1 cellular context compared by ENCODE assay signal in the genomic region with DNA sequence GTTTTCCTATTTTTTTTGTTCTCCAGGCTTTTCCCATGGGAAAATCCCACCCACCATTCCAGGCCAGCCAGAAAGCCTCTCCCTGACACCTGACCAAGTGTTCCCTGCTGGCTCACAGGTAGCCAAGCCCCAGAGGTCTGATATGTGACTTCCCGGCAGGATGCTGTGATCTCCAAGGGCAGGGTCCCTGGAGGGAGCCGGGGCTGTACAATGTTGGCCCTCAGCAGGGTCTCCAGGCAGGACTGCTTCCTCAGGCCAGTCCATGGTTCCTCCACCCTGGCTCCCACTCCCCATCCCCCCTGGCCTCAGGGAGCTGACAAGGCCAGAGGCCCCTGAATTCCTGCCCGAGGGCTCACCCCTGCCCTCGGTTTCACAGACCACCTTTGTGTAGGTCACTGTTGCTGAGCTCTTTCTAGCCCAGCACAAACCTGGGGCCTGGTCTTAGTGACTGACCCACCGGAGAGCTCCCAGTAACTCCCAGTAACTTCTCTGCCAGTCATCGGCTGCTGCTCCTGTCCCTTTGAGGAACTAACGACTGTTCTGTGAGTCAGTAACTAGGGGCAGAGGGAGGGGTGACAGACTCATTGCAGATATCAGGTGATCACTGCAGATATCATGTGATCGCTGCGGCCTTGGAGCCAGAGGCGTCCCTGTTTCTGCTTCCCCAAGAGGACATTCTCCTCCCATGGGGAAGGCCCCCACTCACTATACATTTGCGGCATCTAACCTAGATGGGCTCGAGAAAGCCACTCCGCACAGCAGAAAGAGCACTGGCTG.
TF ChIP-seq lines count a peak whose summit lies in the region.

No MANE protein-coding gene starts in this region.

TF ChIP-seq in HepG2, 621 proteins besides CTCF, POLR2A, EP300 and RAD21 (continued from another document and continues in another):
- TF ChIP-seq, protein P1, sequence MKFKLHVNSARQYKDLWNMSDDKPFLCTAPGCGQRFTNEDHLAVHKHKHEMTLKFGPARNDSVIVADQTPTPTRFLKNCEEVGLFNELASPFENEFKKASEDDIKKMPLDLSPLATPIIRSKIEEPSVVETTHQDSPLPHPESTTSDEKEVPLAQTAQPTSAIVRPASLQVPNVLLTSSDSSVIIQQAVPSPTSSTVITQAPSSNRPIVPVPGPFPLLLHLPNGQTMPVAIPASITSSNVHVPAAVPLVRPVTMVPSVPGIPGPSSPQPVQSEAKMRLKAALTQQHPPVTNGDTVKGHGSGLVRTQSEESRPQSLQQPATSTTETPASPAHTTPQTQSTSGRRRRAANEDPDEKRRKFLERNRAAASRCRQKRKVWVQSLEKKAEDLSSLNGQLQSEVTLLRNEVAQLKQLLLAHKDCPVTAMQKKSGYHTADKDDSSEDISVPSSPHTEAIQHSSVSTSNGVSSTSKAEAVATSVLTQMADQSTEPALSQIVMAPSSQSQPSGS (CRISPR knock-in tag; IDR thresholded peaks at IDR 0.05): 0 out of 2 replicates have a peak, but pooled peaks have one; percentile 10
- TF ChIP-seq, protein P2, sequence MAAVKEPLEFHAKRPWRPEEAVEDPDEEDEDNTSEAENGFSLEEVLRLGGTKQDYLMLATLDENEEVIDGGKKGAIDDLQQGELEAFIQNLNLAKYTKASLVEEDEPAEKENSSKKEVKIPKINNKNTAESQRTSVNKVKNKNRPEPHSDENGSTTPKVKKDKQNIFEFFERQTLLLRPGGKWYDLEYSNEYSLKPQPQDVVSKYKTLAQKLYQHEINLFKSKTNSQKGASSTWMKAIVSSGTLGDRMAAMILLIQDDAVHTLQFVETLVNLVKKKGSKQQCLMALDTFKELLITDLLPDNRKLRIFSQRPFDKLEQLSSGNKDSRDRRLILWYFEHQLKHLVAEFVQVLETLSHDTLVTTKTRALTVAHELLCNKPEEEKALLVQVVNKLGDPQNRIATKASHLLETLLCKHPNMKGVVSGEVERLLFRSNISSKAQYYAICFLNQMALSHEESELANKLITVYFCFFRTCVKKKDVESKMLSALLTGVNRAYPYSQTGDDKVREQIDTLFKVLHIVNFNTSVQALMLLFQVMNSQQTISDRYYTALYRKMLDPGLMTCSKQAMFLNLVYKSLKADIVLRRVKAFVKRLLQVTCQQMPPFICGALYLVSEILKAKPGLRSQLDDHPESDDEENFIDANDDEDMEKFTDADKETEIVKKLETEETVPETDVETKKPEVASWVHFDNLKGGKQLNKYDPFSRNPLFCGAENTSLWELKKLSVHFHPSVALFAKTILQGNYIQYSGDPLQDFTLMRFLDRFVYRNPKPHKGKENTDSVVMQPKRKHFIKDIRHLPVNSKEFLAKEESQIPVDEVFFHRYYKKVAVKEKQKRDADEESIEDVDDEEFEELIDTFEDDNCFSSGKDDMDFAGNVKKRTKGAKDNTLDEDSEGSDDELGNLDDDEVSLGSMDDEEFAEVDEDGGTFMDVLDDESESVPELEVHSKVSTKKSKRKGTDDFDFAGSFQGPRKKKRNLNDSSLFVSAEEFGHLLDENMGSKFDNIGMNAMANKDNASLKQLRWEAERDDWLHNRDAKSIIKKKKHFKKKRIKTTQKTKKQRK (IDR thresholded peaks at IDR 0.05; ENCODE audit: low read length): no peak
- TF ChIP-seq NFKB2 (CRISPR knock-in tag; IDR thresholded peaks at IDR 0.05; ENCODE audit: borderline replicate concordance) (peak; percentile 39; the same call in 1 of the 2 replicates), KDM5B (CRISPR knock-in tag; IDR thresholded peaks at IDR 0.05; ENCODE audit: borderline replicate concordance) (no peak; the same call in 1 of the 2 replicates), KDM2A (CRISPR knock-in tag; IDR thresholded peaks at IDR 0.05; ENCODE audit: borderline replicate concordance, low read depth) (peak; percentile 59; the same call in 1 of the 2 replicates), ZNF34 (CRISPR knock-in tag; IDR thresholded peaks at IDR 0.05; ENCODE audit: borderline replicate concordance) (no peak), KLF11 (CRISPR knock-in tag; IDR thresholded peaks at IDR 0.05) (no peak), LCORL (IDR thresholded peaks at IDR 0.05) (no peak), LCORL (CRISPR knock-in tag; IDR thresholded peaks at IDR 0.05) (peak; percentile 23; the same call in 1 of the 2 replicates), ZKSCAN1 (IDR thresholded peaks at IDR 0.05; ENCODE audit: low read length) (no peak), ZNF703 (CRISPR knock-in tag; IDR thresholded peaks at IDR 0.05; ENCODE audit: borderline replicate concordance) (no peak), ZNF816 (CRISPR knock-in tag; IDR thresholded peaks at IDR 0.05; ENCODE audit: borderline replicate concordance) (no peak), ZNF557 (CRISPR knock-in tag; IDR thresholded peaks at IDR 0.05) (no peak), AHR (CRISPR knock-in tag; IDR thresholded peaks at IDR 0.05) (0 out of 2 replicates have a peak, but pooled peaks have one; percentile 7), ZNF546 (CRISPR knock-in tag; conservative IDR thresholded peaks at IDR 0.05) (no peak), RARG (CRISPR knock-in tag; IDR thresholded peaks at IDR 0.05; ENCODE audit: low read depth) (no peak), GFI1 (CRISPR knock-in tag; IDR thresholded peaks at IDR 0.05; ENCODE audit: borderline replicate concordance) (no peak), ARNT2 (CRISPR knock-in tag; IDR thresholded peaks at IDR 0.05; ENCODE audit: low read depth) (peak; percentile 13; the same call in 1 of the 2 replicates), MTA1 (CRISPR knock-in tag; IDR thresholded peaks at IDR 0.05; ENCODE audit: borderline replicate concordance) (no peak), IKZF1 (IDR thresholded peaks at IDR 0.05) (no peak), ZNF720 (CRISPR knock-in tag; IDR thresholded peaks at IDR 0.05) (no peak), YEATS4 (CRISPR knock-in tag; IDR thresholded peaks at IDR 0.05; ENCODE audit: borderline replicate concordance) (no peak), ZNF20 (CRISPR knock-in tag; IDR thresholded peaks at IDR 0.05) (no peak), TEAD3 (CRISPR knock-in tag; optimal IDR thresholded peaks at IDR 0.05; ENCODE audit: borderline replicate concordance) (peak; percentile 18), TCF7L2 (IDR thresholded peaks at IDR 0.05; ENCODE audit: low read depth, low read length) (no peak), ERF (CRISPR knock-in tag; IDR thresholded peaks at IDR 0.05) (0 out of 2 replicates have a peak, but pooled peaks have one; percentile 61), NCOA2 (CRISPR knock-in tag; IDR thresholded peaks at IDR 0.05) (peak; percentile 14; the same call in 1 of the 2 replicates), PHF5A (CRISPR knock-in tag; IDR thresholded peaks at IDR 0.05; ENCODE audit: low read depth, unreplicated experiment) (peak; percentile 54), NBN (conservative IDR thresholded peaks at IDR 0.05) (no peak), GLI4 (CRISPR knock-in tag; IDR thresholded peaks at IDR 0.05; ENCODE audit: borderline replicate concordance) (0 out of 2 replicates have a peak, but pooled peaks have one; percentile 66), ZNF619 (CRISPR knock-in tag; IDR thresholded peaks at IDR 0.05) (no peak), ZBTB8A (CRISPR knock-in tag; IDR thresholded peaks at IDR 0.05; ENCODE audit: borderline replicate concordance, low read depth) (no peak)
- TF ChIP-seq, protein P3, sequence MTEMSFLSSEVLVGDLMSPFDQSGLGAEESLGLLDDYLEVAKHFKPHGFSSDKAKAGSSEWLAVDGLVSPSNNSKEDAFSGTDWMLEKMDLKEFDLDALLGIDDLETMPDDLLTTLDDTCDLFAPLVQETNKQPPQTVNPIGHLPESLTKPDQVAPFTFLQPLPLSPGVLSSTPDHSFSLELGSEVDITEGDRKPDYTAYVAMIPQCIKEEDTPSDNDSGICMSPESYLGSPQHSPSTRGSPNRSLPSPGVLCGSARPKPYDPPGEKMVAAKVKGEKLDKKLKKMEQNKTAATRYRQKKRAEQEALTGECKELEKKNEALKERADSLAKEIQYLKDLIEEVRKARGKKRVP (CRISPR knock-in tag; IDR thresholded peaks at IDR 0.05): no peak
- TF ChIP-seq, protein P4, sequence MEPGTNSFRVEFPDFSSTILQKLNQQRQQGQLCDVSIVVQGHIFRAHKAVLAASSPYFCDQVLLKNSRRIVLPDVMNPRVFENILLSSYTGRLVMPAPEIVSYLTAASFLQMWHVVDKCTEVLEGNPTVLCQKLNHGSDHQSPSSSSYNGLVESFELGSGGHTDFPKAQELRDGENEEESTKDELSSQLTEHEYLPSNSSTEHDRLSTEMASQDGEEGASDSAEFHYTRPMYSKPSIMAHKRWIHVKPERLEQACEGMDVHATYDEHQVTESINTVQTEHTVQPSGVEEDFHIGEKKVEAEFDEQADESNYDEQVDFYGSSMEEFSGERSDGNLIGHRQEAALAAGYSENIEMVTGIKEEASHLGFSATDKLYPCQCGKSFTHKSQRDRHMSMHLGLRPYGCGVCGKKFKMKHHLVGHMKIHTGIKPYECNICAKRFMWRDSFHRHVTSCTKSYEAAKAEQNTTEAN (CRISPR knock-in tag; conservative IDR thresholded peaks at IDR 0.05): no peak
- TF ChIP-seq, protein P5, sequence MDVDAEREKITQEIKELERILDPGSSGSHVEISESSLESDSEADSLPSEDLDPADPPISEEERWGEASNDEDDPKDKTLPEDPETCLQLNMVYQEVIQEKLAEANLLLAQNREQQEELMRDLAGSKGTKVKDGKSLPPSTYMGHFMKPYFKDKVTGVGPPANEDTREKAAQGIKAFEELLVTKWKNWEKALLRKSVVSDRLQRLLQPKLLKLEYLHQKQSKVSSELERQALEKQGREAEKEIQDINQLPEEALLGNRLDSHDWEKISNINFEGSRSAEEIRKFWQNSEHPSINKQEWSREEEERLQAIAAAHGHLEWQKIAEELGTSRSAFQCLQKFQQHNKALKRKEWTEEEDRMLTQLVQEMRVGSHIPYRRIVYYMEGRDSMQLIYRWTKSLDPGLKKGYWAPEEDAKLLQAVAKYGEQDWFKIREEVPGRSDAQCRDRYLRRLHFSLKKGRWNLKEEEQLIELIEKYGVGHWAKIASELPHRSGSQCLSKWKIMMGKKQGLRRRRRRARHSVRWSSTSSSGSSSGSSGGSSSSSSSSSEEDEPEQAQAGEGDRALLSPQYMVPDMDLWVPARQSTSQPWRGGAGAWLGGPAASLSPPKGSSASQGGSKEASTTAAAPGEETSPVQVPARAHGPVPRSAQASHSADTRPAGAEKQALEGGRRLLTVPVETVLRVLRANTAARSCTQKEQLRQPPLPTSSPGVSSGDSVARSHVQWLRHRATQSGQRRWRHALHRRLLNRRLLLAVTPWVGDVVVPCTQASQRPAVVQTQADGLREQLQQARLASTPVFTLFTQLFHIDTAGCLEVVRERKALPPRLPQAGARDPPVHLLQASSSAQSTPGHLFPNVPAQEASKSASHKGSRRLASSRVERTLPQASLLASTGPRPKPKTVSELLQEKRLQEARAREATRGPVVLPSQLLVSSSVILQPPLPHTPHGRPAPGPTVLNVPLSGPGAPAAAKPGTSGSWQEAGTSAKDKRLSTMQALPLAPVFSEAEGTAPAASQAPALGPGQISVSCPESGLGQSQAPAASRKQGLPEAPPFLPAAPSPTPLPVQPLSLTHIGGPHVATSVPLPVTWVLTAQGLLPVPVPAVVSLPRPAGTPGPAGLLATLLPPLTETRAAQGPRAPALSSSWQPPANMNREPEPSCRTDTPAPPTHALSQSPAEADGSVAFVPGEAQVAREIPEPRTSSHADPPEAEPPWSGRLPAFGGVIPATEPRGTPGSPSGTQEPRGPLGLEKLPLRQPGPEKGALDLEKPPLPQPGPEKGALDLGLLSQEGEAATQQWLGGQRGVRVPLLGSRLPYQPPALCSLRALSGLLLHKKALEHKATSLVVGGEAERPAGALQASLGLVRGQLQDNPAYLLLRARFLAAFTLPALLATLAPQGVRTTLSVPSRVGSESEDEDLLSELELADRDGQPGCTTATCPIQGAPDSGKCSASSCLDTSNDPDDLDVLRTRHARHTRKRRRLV (CRISPR knock-in tag; IDR thresholded peaks at IDR 0.05): no peak
- TF ChIP-seq, protein P6, sequence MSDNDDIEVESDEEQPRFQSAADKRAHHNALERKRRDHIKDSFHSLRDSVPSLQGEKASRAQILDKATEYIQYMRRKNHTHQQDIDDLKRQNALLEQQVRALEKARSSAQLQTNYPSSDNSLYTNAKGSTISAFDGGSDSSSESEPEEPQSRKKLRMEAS (IDR thresholded peaks at IDR 0.05): peak; percentile 45; the same call in 1 of the 2 replicates
- TF ChIP-seq, protein P7, sequence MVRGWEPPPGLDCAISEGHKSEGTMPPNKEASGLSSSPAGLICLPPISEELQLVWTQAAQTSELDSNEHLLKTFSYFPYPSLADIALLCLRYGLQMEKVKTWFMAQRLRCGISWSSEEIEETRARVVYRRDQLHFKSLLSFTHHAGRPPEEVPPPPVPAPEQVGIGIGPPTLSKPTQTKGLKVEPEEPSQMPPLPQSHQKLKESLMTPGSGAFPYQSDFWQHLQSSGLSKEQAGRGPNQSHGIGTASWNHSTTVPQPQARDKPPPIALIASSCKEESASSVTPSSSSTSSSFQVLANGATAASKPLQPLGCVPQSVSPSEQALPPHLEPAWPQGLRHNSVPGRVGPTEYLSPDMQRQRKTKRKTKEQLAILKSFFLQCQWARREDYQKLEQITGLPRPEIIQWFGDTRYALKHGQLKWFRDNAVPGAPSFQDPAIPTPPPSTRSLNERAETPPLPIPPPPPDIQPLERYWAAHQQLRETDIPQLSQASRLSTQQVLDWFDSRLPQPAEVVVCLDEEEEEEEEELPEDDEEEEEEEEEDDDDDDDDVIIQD (CRISPR knock-in tag; IDR thresholded peaks at IDR 0.05; ENCODE audit: low read depth): no peak
- TF ChIP-seq, protein P8, sequence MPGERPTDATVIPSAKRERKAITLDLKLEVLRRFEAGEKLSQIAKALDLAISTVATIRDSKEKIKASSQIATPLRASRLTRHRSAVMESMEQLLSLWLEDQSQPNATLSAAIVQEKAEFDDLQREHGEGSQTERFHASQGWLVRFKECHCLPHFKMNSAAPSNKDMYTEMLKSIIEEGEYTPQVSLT (CRISPR knock-in tag; IDR thresholded peaks at IDR 0.05; ENCODE audit: borderline replicate concordance, low read depth): no peak
- TF ChIP-seq, protein P9, sequence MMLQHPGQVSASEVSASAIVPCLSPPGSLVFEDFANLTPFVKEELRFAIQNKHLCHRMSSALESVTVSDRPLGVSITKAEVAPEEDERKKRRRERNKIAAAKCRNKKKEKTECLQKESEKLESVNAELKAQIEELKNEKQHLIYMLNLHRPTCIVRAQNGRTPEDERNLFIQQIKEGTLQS (CRISPR knock-in tag; IDR thresholded peaks at IDR 0.05): peak; percentile 20; the same call in 1 of the 2 replicates
- TF ChIP-seq, protein P10, sequence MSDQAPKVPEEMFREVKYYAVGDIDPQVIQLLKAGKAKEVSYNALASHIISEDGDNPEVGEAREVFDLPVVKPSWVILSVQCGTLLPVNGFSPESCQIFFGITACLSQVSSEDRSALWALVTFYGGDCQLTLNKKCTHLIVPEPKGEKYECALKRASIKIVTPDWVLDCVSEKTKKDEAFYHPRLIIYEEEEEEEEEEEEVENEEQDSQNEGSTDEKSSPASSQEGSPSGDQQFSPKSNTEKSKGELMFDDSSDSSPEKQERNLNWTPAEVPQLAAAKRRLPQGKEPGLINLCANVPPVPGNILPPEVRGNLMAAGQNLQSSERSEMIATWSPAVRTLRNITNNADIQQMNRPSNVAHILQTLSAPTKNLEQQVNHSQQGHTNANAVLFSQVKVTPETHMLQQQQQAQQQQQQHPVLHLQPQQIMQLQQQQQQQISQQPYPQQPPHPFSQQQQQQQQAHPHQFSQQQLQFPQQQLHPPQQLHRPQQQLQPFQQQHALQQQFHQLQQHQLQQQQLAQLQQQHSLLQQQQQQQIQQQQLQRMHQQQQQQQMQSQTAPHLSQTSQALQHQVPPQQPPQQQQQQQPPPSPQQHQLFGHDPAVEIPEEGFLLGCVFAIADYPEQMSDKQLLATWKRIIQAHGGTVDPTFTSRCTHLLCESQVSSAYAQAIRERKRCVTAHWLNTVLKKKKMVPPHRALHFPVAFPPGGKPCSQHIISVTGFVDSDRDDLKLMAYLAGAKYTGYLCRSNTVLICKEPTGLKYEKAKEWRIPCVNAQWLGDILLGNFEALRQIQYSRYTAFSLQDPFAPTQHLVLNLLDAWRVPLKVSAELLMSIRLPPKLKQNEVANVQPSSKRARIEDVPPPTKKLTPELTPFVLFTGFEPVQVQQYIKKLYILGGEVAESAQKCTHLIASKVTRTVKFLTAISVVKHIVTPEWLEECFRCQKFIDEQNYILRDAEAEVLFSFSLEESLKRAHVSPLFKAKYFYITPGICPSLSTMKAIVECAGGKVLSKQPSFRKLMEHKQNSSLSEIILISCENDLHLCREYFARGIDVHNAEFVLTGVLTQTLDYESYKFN (CRISPR knock-in tag; conservative IDR thresholded peaks at IDR 0.05): peak; percentile 33; the same call in 1 of the 2 replicates
